ENCODE assay signal across 8 cellular contexts in the genomic region with DNA sequence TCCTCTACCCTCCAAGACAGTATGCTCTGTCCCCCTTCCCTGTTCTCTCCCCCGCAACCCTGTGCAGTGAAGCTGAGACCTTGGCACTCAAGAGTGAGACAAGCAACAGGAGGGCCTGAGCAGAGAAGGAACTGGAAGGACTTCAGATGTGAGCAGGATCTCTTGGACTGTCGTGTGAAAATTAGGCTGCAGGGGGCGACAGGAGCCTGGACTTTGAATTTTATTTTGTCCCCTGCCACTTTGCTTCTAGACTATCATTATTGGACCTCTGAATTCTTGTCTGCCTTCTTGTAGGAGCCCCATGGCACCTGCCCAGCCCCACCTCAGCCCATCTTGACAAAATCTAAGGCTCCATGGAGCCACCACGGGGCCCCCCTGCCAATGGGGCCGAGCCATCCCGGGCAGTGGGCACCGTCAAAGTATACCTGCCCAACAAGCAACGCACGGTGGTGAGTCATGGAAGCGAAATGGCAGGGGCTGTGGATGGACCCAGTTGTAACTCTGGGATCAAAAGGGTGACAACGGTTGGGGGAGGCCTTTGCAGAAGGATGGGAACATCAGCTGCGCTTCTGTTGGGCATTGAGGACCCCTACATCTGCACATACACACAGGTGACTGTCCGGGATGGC. TPM values are rescaled to one million over a fixed set of nuclear protein-coding genes. Genes with fewer than 3 reads are reported as not detected.
DNase-seq lines count a peak whose midpoint lies in the region; ATAC-seq and TF ChIP-seq lines count a peak whose summit lies in the region.

No MANE protein-coding gene starts in this region.

- H3K9me3 Mint-ChIP-seq in stimulated activated memory B cell treated with anti-CD40 and anti-IgM and Interleukin-4, amounts not matched to agents 10 μg/mL and 1 μg/mL and 100 μg/mL, for 72 hours, result no peaks in the 10 kb centered on the region

- peak overlapping the region; percentile 85 for H3K4me3 Mint-ChIP-seq in stimulated activated memory B cell treated with anti-CD40 and anti-IgM and Interleukin-4, amounts not matched to agents 10 μg/mL and 1 μg/mL and 100 μg/mL, for 72 hours

- peaks cover 42% of the 10 kb centered on the region for H3K4me1 Mint-ChIP-seq in stimulated activated memory B cell treated with anti-CD40 and anti-IgM and Interleukin-4, amounts not matched to agents 10 μg/mL and 1 μg/mL and 100 μg/mL, for 72 hours

- peak; percentile 12 to 57 for DNase-seq in cardiac muscle cell (ENCODE audit: low read depth in 1 of 2, low spot score in 1 of 2)
- no peak for DNase-seq in right atrium auricular region (ENCODE audit: low spot score)
- DNase-seq in OCI-M2 (lab: John Stamatoyannopoulos, UW; ENCODE audit: unreplicated experiment), result peak; percentile 9
- DNase-seq in dermis blood vessel endothelial cell, result peak; percentile 65
- DNase-seq in NCI-H2107 treated with DMSO at 0.1 percent for 48 hours (lab: John Stamatoyannopoulos, UW; ENCODE audit: unreplicated experiment), result no peak

- peak overlapping the region; percentile 100 for H3K27ac Mint-ChIP-seq in stimulated activated memory B cell treated with anti-CD40 and anti-IgM and Interleukin-4, amounts not matched to agents 10 μg/mL and 1 μg/mL and 100 μg/mL, for 72 hours

- H3K4me1 ChIP-seq in cardiac muscle cell (ENCODE audit: low read depth) (no peaks in the 10 kb centered on the region), right atrium auricular region (peaks cover 0 to 17% of the 10 kb centered on the region in 2 donors)

- TF ChIP-seq CTCF in cardiac muscle cell (IDR thresholded peaks at IDR 0.05; ENCODE audit: low read depth, low read length) (peak; percentile 48), right atrium auricular region (IDR thresholded peaks at IDR 0.05) (peak in 1 of 2 donors; percentile 48)

- no peaks in the 10 kb centered on the region for H3K27me3 Mint-ChIP-seq in stimulated activated memory B cell treated with anti-CD40 and anti-IgM and Interleukin-4, amounts not matched to agents 10 μg/mL and 1 μg/mL and 100 μg/mL, for 72 hours

- H3K27ac ChIP-seq in cardiac muscle cell (no peak overlapping the region), right atrium auricular region (no peak overlapping the region)

- H3K9me3 ChIP-seq in cardiac muscle cell (ENCODE audit: low read depth), result no peaks in the 10 kb centered on the region
- no peaks in the 10 kb centered on the region for H3K9me3 ChIP-seq in right atrium auricular region

- H3K36me3 Mint-ChIP-seq in stimulated activated memory B cell treated with anti-CD40 and anti-IgM and Interleukin-4, amounts not matched to agents 10 μg/mL and 1 μg/mL and 100 μg/mL, for 72 hours, result peaks cover 32% of the 10 kb centered on the region

- H3K36me3 ChIP-seq in cardiac muscle cell (peaks cover 4% of the 10 kb centered on the region), right atrium auricular region (peaks cover 29% of the 10 kb centered on the region)

- no peak for ATAC-seq in stimulated activated memory B cell treated with anti-CD40 and anti-IgM and Interleukin-4, amounts not matched to agents 10 μg/mL and 1 μg/mL and 100 μg/mL, for 72 hours
- ATAC-seq in GM18519 (IDR thresholded peaks at IDR 0.05; ENCODE audit: low FRiP score, unreplicated experiment) (no peak), HG03432 (IDR thresholded peaks at IDR 0.05; ENCODE audit: unreplicated experiment) (no peak)

- H3K27me3 ChIP-seq in cardiac muscle cell (no peaks in the 10 kb centered on the region), right atrium auricular region (no peaks in the 10 kb centered on the region)

- H3K4me3 ChIP-seq in cardiac muscle cell, result no peak overlapping the region
- no peak overlapping the region for H3K4me3 ChIP-seq in right atrium auricular region

RNA-seq across cellular contexts. Expression of a gene that starts 1.7 kb away (rescaled TPM):
- total RNA-seq in cardiac muscle cell, result 44.1 and 45.5 TPM in 2 replicates
- polyA plus RNA-seq in cardiac muscle cell, result 72.9 and 87.3 TPM in 2 replicates
- total RNA-seq in right atrium auricular region, result 10 to 100 TPM; 41.7 to 53.9 TPM
- total RNA-seq in dermis blood vessel endothelial cell, result 10.4 and 17.7 TPM in 2 replicates

RNA-seq across cellular contexts. Expression of a gene that starts 19.5 kb away (rescaled TPM):
- total RNA-seq in cardiac muscle cell (54.4 and 113 TPM in 2 replicates), right atrium auricular region (100 to 1,000 TPM; 218 to 823 TPM), dermis blood vessel endothelial cell (66.4 and 102 TPM in 2 replicates)
- 147 and 247 TPM in 2 replicates for polyA plus RNA-seq in cardiac muscle cell

RNA-seq across cellular contexts. Expression of a gene that starts 56.9 kb away (rescaled TPM):
- total RNA-seq in cardiac muscle cell (1.8 and 2.0 TPM in 2 replicates), right atrium auricular region (1 to 10 TPM; 6.4 to 7.0 TPM), dermis blood vessel endothelial cell (0.05 TPM in 1 of 2 replicates, not detected in the other)
- 10.8 and 12.6 TPM in 2 replicates for polyA plus RNA-seq in cardiac muscle cell

Comparison
In these comparisons a context has a peak if more than half of its experiments do, and no peak if none do; other contexts are left out.
1. DNase-seq: peak in cardiac muscle cell (2 of 2), OCI-M2 (single experiment) and dermis blood vessel endothelial cell (single experiment); none in right atrium auricular region (single experiment) and NCI-H2107 treated with DMSO at 0.1 percent for 48 hours (single experiment).